In the genomic region with DNA sequence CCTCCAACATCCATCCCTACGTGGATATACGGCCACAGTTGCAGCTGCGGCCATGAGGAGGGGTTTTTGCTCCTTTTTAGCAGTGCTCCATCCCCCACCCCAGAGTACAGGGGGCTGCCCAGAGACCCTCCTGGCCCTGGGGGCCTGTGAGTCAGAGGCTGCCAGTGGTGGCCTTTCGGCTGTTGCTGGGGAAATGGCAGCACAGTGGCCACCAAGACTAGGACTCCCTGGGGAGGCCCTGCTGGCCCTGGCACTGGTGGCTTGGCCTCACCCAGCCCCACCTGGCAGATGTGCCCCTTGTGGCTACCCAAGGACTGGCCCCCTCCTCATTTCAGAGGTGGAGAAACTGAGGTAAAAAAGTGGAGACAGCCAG, we compare ENCODE assay signal across 13 cellular contexts. TPM values are rescaled to one million over a fixed set of nuclear protein-coding genes. Genes with fewer than 3 reads are reported as not detected.
DNase-seq lines count a peak whose midpoint lies in the region; ATAC-seq, FAIRE-seq and TF ChIP-seq lines count a peak whose summit lies in the region.
"Had no signal": no experiment of that assay in that cellular context is flagged by ENCODE, and none has a peak within 500 bp of the region (broad histone marks: within the 10 kb centered on the region; RNA-seq: fewer than 3 reads in every experiment).

No MANE protein-coding gene starts in this region.

- FAIRE-seq in H1 (lab: Jason Lieb, UNC): no peak
- FAIRE-seq: D721Med had no signal

- H3K27me3 ChIP-seq in Panc1 (ENCODE audit: control insufficient read depth, insufficient read depth, low read length): no peaks in the 10 kb centered on the region
- peaks cover 1 to 61% (median 41%) of the 10 kb centered on the region in 4 experiments for H3K27me3 ChIP-seq in H1 (replicated peaks in 1 of 4; ENCODE audit: control insufficient read depth in 3 of 4, extremely low read depth in 1 of 4, insufficient read depth in 3 of 4, low read length in 3 of 4)
- peaks cover 4% of the 10 kb centered on the region for H3K27me3 ChIP-seq in neural progenitor cell

- TF ChIP-seq POLR2A in H1 (IDR thresholded peaks at IDR 0.05; ENCODE audit: control extremely low read depth in 1 of 2, low read depth in 2 of 2, low read length in 2 of 2): no peak

- H3K23me2 ChIP-seq in H1 (ENCODE audit: low read depth, low read length): no peaks in the 10 kb centered on the region

- BruUV-seq in Panc1 (replicated peaks; lab: Mats Ljungman, UMichigan): no TSS peak

- H3K79me2 ChIP-seq in H1 (ENCODE audit: control insufficient read depth in 1 of 2, insufficient read depth in 2 of 2, low read length in 2 of 2) (no peaks in the 10 kb centered on the region), neural progenitor cell (ENCODE audit: low read depth) (peaks cover 3% of the 10 kb centered on the region)

- no peaks in the 10 kb centered on the region for H3K79me1 ChIP-seq in H1 (ENCODE audit: low read depth, low read length)

- no peak overlapping the region for H4K5ac ChIP-seq in H1 (ENCODE audit: insufficient read length, low read depth, low read length)

- in situ Hi-C loops in Panc1 (cut with HindIII; ENCODE audit: low pct_unique_long_range_greater_than_20kb, low sequenced_read_pairs): no loop called here

- H3K56ac ChIP-seq in H1 (replicated peaks; ENCODE audit: insufficient read length, low read depth, low read length): no peak overlapping the region

- H2AK5ac ChIP-seq in H1 (ENCODE audit: low read depth, low read length): no peak overlapping the region

- peaks cover 3% of the 10 kb centered on the region for H3K27me3 Mint-ChIP-seq in neural progenitor cell (ENCODE audit: insufficient read depth, low read depth)
- H3K27me3 Mint-ChIP-seq: activated B cell treated with CpG ODN at 0.5 μM for 24 hours, brain had no signal

- H3K4me1 ChIP-seq in Panc1 (ENCODE audit: control insufficient read depth, insufficient read depth, low read length) (peaks cover 93% of the 10 kb centered on the region), H1 (replicated peaks in 1 of 4; ENCODE audit: control insufficient read depth in 3 of 4, insufficient read depth in 4 of 4, low read length in 3 of 4) (peaks cover 13 to 40% (median 22%) of the 10 kb centered on the region in 4 experiments), neural progenitor cell (peaks cover 26% of the 10 kb centered on the region), urinary bladder (ENCODE audit: insufficient read depth) (no peaks in the 10 kb centered on the region)

- no peak overlapping the region for H3K14ac ChIP-seq in H1 (ENCODE audit: insufficient read length)

- H4K91ac ChIP-seq in H1 (replicated peaks; ENCODE audit: insufficient read length, low read length): peak overlapping the region; percentile 50

- H3K27ac Mint-ChIP-seq in neural progenitor cell: no peak overlapping the region
- H3K27ac Mint-ChIP-seq: activated B cell treated with CpG ODN at 0.5 μM for 24 hours had no signal

- DNase-seq in Panc1 (ENCODE audit: low read depth, low spot score): no peak
- DNase-seq in H1 (ENCODE audit: low read depth in 1 of 2, low spot score in 2 of 2): no peak
- no peak for DNase-seq in neural progenitor cell (ENCODE audit: low spot score)
- no peak for DNase-seq in NCI-H1417 (lab: John Stamatoyannopoulos, UW)
- DNase-seq: activated B cell treated with CpG ODN at 0.5 μM for 24 hours; activated T-cell treated with anti-CD3 and anti-CD28 coated beads, Interleukin-2, amount 50 U/mL, for 1 hour; stimulated activated CD4-positive, alpha-beta T cell treated with anti-CD3 and anti-CD28 coated beads, Interleukin-4, amount 100 ng/mL, for 4 hours; stimulated activated naive CD4-positive, alpha-beta T cell treated with Interleukin-2 at 50 U/mL for 16 hours had no signal

- H3K36me3 ChIP-seq in Panc1 (ENCODE audit: control insufficient read depth, insufficient read depth, low read length) (no peaks in the 10 kb centered on the region), H1 (ENCODE audit: control insufficient read depth in 2 of 4, insufficient read depth in 4 of 4, low read length in 3 of 4) (no peaks in the 10 kb centered on the region), neural progenitor cell (no peaks in the 10 kb centered on the region), urinary bladder (ENCODE audit: insufficient read depth) (no peaks in the 10 kb centered on the region)

- POLR2A ChIA-PET in Panc1 (lab: Charles Lee): no interaction called here
- POLR2A ChIA-PET in H1 (lab: Charles Lee; ENCODE audit: partially characterized antibody): interaction anchor here (1.2 to 2.3 kb wide), 2 partner anchors 13 to 18 kb away, joined by 4 to 7 read pairs; no protein-coding TSS in a partner anchor

- H3K4me2 ChIP-seq in H1 (ENCODE audit: insufficient read depth in 1 of 2, low read depth in 2 of 2, low read length in 2 of 2): peak overlapping the region; percentile 54 to 64; a peak in 1 of 4 replicates
- H3K4me2 ChIP-seq in neural progenitor cell: peak overlapping the region; percentile 60

- no peaks in the 10 kb centered on the region for H3K9me3 ChIP-seq in Panc1 (ENCODE audit: control insufficient read depth, insufficient read depth, low read depth, low read length)
- H3K9me3 ChIP-seq in H1 (ENCODE audit: insufficient read depth in 2 of 2, low read depth in 1 of 2, low read length in 1 of 2): no peaks in the 10 kb centered on the region
- H3K9me3 ChIP-seq in neural progenitor cell (ENCODE audit: low read depth): no peaks in the 10 kb centered on the region

- TF ChIP-seq EP300 in H1 (IDR thresholded peaks at IDR 0.05; ENCODE audit: borderline replicate concordance in 1 of 2, low read depth in 2 of 2, low read length in 2 of 2): no peak

- no peak overlapping the region for H2BK15ac ChIP-seq in H1 (ENCODE audit: low read length)

- peaks cover 2% of the 10 kb centered on the region for H3K36me3 Mint-ChIP-seq in neural progenitor cell

- H3K9ac ChIP-seq in H1 (replicated peaks in 1 of 4; ENCODE audit: extremely low read depth in 1 of 4, low read depth in 3 of 4, low read length in 3 of 4): no peak overlapping the region
- no peak overlapping the region for H3K9ac ChIP-seq in neural progenitor cell

- H2BK20ac ChIP-seq in H1 (ENCODE audit: low read length): no peak overlapping the region

- intact Hi-C loops in Panc1 (cut with micrococcal nuclease; ENCODE audit: unreplicated experiment): no loop called here

- H3K4ac ChIP-seq in H1 (replicated peaks; ENCODE audit: insufficient read length, low read depth, low read length): no peak overlapping the region

- H4K20me1 ChIP-seq in H1 (replicated peaks in 1 of 2; ENCODE audit: control insufficient read depth in 1 of 2, insufficient read depth in 2 of 2, low read length in 2 of 2) (peaks cover 4 to 6% of the 10 kb centered on the region in 2 experiments), neural progenitor cell (ENCODE audit: low read depth) (peaks cover 99% of the 10 kb centered on the region)

- H3F3A ChIP-seq in neural progenitor cell (ENCODE audit: low read depth): peaks cover 16% of the 10 kb centered on the region

- no peak overlapping the region for H2BK120ac ChIP-seq in H1 (replicated peaks; ENCODE audit: low read depth, low read length)

- H3K9me3 Mint-ChIP-seq in neural progenitor cell: no peaks in the 10 kb centered on the region
- H3K9me3 Mint-ChIP-seq: activated B cell treated with CpG ODN at 0.5 μM for 24 hours, brain had no signal

- ATAC-seq in Panc1: peak; percentile 27
- ATAC-seq in GM21360 (IDR thresholded peaks at IDR 0.05; ENCODE audit: unreplicated experiment): no peak
- no peak for ATAC-seq in GM18873 (IDR thresholded peaks at IDR 0.05; ENCODE audit: low FRiP score, unreplicated experiment)

- no peak overlapping the region for H3K23ac ChIP-seq in H1 (ENCODE audit: insufficient read length)

- H3K27ac ChIP-seq in Panc1 (ENCODE audit: low read length): peak overlapping the region; percentile 95
- H3K27ac ChIP-seq in H1 (ENCODE audit: low read depth, low read length): no peak overlapping the region
- no peak overlapping the region for H3K27ac ChIP-seq in neural progenitor cell
- H3K27ac ChIP-seq in urinary bladder (ENCODE audit: low read depth): peak overlapping the region; percentile 50

- H3K4me1 Mint-ChIP-seq in neural progenitor cell: peaks cover 73% of the 10 kb centered on the region

- CTCF ChIA-PET in Panc1 (lab: Charles Lee) (no interaction called here), H1 (lab: Charles Lee; ENCODE audit: partially characterized antibody) (interaction anchor here (0.8 to 4.4 kb wide), 7 partner anchors 9 to 38 kb away, joined by 3 to 19 read pairs (median 3); no protein-coding TSS in a partner anchor)

- H2BK12ac ChIP-seq in H1 (ENCODE audit: low read depth, low read length): peak overlapping the region; percentile 90; the same call in 1 of the 2 replicates

- no peak overlapping the region for H3K4me3 Mint-ChIP-seq in neural progenitor cell
- H3K4me3 Mint-ChIP-seq: activated B cell treated with CpG ODN at 0.5 μM for 24 hours had no signal

- H2BK5ac ChIP-seq in H1 (ENCODE audit: low read depth, low read length): peak overlapping the region; percentile 27; the same call in 1 of the 2 replicates

- H2AFZ ChIP-seq in H1 (ENCODE audit: low read length) (no peak overlapping the region), neural progenitor cell (replicated peaks) (no peak overlapping the region)

- 65% methylated on average over 4 of the region's 4 CpGs; no CpG with 5 or more reads in 1 of the 2 experiments for WGBS in H1 (ENCODE audit: extremely low coverage in 1 of 2, insufficient coverage in 1 of 2, insufficient read length in 1 of 2, insufficient replicate concordance in 2 of 2, low coverage in 1 of 2, low lambda C conversion rate in 2 of 2, missing lambda C conversion rate in 1 of 2), 2 experiments
- WGBS in urinary bladder: 82% methylated on average over 4 of the region's 4 CpGs

- H3K4me3 ChIP-seq in Panc1 (ENCODE audit: low read depth in 2 of 2, low read length in 2 of 2) (no peak overlapping the region), H1 (ENCODE audit: extremely low read depth in 1 of 4, insufficient read depth in 2 of 4, low read depth in 3 of 4, low read length in 4 of 4) (no peak overlapping the region), neural progenitor cell (no peak overlapping the region), urinary bladder (ENCODE audit: low read depth, low read length) (no peak overlapping the region)

- no peak overlapping the region; the same call in 1 of the 2 replicates for H4K8ac ChIP-seq in H1 (ENCODE audit: extremely low read depth, insufficient read depth, low read length)

- H3K18ac ChIP-seq in H1 (ENCODE audit: extremely low read depth, low read length): no peak overlapping the region; the same call in 1 of the 2 replicates

- no peak for TF ChIP-seq RAD21 in H1 (IDR thresholded peaks at IDR 0.05 in 1 of 2, conservative IDR thresholded peaks at IDR 0.05 in 1 of 2; ENCODE audit: low read depth in 2 of 2, low read length in 2 of 2)

- TF ChIP-seq CTCF in Panc1 (IDR thresholded peaks at IDR 0.05): no peak
- TF ChIP-seq CTCF in H1 (IDR thresholded peaks at IDR 0.05; ENCODE audit: control extremely low read depth in 1 of 3, insufficient read depth in 1 of 3, low read depth in 1 of 3, low read length in 3 of 3): no peak
- no peak for TF ChIP-seq CTCF in neural progenitor cell (IDR thresholded peaks at IDR 0.05)

RNA-seq across cellular contexts. Expression of a gene that starts 29.1 kb away (rescaled TPM):
- total RNA-seq in Panc1 (2021; ENCODE audit: unreplicated experiment) (51.0 TPM), neural progenitor cell (ENCODE audit: low replicate concordance) (18.0 and 27.4 TPM in 2 replicates), urinary bladder (17.5 TPM)
- 39.2 TPM for polyA plus RNA-seq in Panc1 (2012; ENCODE audit: insufficient read length)
- 0.80 and 1.2 TPM in 2 replicates for total RNA-seq in H1 (2021; fragmentation: NEBNext Ultra II Directional; extraction: Animal tissue kit (Norgen Biotek cat#: 25700))
- polyA plus RNA-seq in H1 (2011; rRNA removed) (0.39 and 0.57 TPM in 2 replicates), urinary bladder (20.2 TPM)
- 0.45 TPM for polyA plus RNA-seq in H1 (2011; cell fraction: cytosol; rRNA removed)
- polyA plus RNA-seq in H1 (2011; cell fraction: nucleus; rRNA removed): 1.5 TPM
- polyA plus RNA-seq in H1 (2012, experiment 1 of 2): 0.89 to 1.6 TPM (median 1.1 TPM) in 4 replicates
- polyA plus RNA-seq in H1 (2012, experiment 2 of 2): 0.58 TPM
- 0.71 TPM for polyA plus RNA-seq in H1 (2013, experiment 1 of 2)
- polyA plus RNA-seq in H1 (2013, experiment 2 of 2): 0.57 TPM
- polyA minus RNA-seq in H1 (2011; rRNA and poly(A)+ RNA removed): 0.13 and 0.22 TPM in 2 replicates
- 0.73 TPM for polyA minus RNA-seq in H1 (2011; cell fraction: cytosol; rRNA and poly(A)+ RNA removed)
- polyA minus RNA-seq in H1 (2011; cell fraction: nucleus; rRNA and poly(A)+ RNA removed): 1.4 TPM

Comparison
In these comparisons a context has a peak if more than half of its experiments do, and no peak if none do; other contexts are left out.
1. H3K27ac ChIP-seq: peak in Panc1 (single experiment) and urinary bladder (single experiment); none in H1 (single experiment) and neural progenitor cell (single experiment).